ENCODE assay signal across 1 cellular context in the genomic region with DNA sequence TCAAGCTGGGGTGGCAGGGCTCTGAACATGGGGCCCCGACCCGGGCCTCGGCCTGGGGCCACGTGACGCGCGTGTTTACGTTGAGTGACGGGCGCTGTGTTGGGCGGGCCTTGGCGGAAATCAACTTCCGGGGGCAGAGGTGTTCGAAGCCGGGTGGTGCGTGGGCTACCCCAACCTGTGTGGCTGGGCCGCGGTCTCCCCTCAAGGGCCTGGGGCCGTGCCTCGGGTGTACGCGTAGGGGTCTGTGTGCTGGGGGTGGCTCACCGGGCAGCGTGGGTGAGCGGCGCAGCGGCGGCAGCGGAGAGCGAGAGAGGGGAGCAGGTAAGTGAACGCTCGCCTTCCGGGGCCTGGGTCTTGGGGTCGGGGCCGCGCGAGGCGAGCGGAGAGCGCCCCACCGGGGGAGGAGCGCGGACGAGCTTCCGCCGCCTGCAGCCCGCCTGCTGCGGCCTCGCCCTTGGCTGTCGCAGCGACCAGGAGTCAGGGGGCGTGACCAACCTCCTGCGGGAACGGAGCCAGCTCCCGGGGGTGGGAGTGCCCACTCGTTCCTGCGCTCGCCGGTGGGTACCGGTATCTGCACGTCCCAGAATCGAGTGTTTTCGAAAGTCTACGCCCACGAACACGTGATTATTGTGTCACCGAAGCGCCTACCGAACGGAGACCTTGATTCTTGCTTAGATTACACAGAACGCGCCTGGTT.
TF ChIP-seq lines count a peak whose summit lies in the region.

A gene with protein sequence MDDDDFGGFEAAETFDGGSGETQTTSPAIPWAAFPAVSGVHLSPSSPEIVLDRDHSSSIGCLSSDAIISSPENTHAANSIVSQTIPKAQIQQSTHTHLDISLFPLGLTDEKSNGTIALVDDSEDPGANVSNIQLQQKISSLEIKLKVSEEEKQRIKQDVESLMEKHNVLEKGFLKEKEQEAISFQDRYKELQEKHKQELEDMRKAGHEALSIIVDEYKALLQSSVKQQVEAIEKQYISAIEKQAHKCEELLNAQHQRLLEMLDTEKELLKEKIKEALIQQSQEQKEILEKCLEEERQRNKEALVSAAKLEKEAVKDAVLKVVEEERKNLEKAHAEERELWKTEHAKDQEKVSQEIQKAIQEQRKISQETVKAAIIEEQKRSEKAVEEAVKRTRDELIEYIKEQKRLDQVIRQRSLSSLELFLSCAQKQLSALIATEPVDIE (plus strand): TSS at position 136 of the 697 bp plus-strand sequence. CDS start 66,760 bp downstream, outside the sequence.

TF ChIP-seq in HEK293, 187 proteins besides CTCF, POLR2A, EP300 and RAD21 (continued from another document):
- TF ChIP-seq BCL11B (tag by site-specific recombination; IDR thresholded peaks at IDR 0.05; ENCODE audit: low read depth) (0 out of 2 replicates have a peak, but pooled peaks have one; percentile 42), ZNF23 (tag by site-specific recombination; IDR thresholded peaks at IDR 0.05; ENCODE audit: borderline replicate concordance) (no peak), ZFHX2 (tag by site-specific recombination; conservative IDR thresholded peaks at IDR 0.05) (peak; percentile 99), PRDM4 (tag by site-specific recombination; IDR thresholded peaks at IDR 0.05) (peak; percentile 50; the same call in 1 of the 2 replicates), ZBTB17 (tag by site-specific recombination; IDR thresholded peaks at IDR 0.05) (peak; percentile 74), ZNF211 (tag by site-specific recombination; IDR thresholded peaks at IDR 0.05; ENCODE audit: low read depth) (no peak), ZNF416 (tag by site-specific recombination; IDR thresholded peaks at IDR 0.05) (no peak), ZNF174 (tag by site-specific recombination; IDR thresholded peaks at IDR 0.05) (no peak), ZNF335 (tag by site-specific recombination; conservative IDR thresholded peaks at IDR 0.05) (peak; percentile 86), SETDB1 (IDR thresholded peaks at IDR 0.05; ENCODE audit: insufficient read length, low read length) (no peak), PBX3 (CRISPR knock-in tag; IDR thresholded peaks at IDR 0.05) (peak; percentile 59; the same call in 1 of the 2 replicates), ZNF48 (tag by site-specific recombination; IDR thresholded peaks at IDR 0.05) (no peak), ZSCAN30 (tag by site-specific recombination; IDR thresholded peaks at IDR 0.05) (peak; percentile 78; the same call in 1 of the 2 replicates), ZNF623 (tag by site-specific recombination; IDR thresholded peaks at IDR 0.05) (peak; percentile 27; the same call in 1 of the 2 replicates), TRIM28 (IDR thresholded peaks at IDR 0.05; ENCODE audit: borderline replicate concordance, low read length) (no peak), ZNF423 (tag by site-specific recombination; IDR thresholded peaks at IDR 0.05) (peak; percentile 65), YY2 (tag by site-specific recombination; IDR thresholded peaks at IDR 0.05) (no peak), ZNF701 (tag by site-specific recombination; IDR thresholded peaks at IDR 0.05) (no peak), ZNF555 (tag by site-specific recombination; conservative IDR thresholded peaks at IDR 0.05) (no peak), ZNF266 (tag by site-specific recombination; IDR thresholded peaks at IDR 0.05; ENCODE audit: low read depth) (no peak), ZNF473 (tag by site-specific recombination; IDR thresholded peaks at IDR 0.05) (no peak), ZIC2 (tag by site-specific recombination; IDR thresholded peaks at IDR 0.05) (peak; percentile 79), ZNF404 (tag by site-specific recombination; IDR thresholded peaks at IDR 0.05) (no peak), ZNF600 (tag by site-specific recombination; IDR thresholded peaks at IDR 0.05) (0 out of 2 replicates have a peak, but pooled peaks have one; percentile 51), ZNF670 (tag by site-specific recombination; IDR thresholded peaks at IDR 0.05; ENCODE audit: low read depth) (no peak), ZNF19 (tag by site-specific recombination; IDR thresholded peaks at IDR 0.05; ENCODE audit: low read depth) (no peak), ZNF214 (tag by site-specific recombination; IDR thresholded peaks at IDR 0.05; ENCODE audit: borderline replicate concordance) (no peak), ZNF202 (tag by site-specific recombination; IDR thresholded peaks at IDR 0.05; ENCODE audit: borderline replicate concordance) (no peak), ZNF311 (tag by site-specific recombination; IDR thresholded peaks at IDR 0.05; ENCODE audit: borderline replicate concordance) (no peak), ZNF2 (tag by site-specific recombination; IDR thresholded peaks at IDR 0.05) (peak; percentile 81; the same call in 1 of the 2 replicates), ZNF133 (tag by site-specific recombination; IDR thresholded peaks at IDR 0.05) (peak; percentile 43; the same call in 1 of the 2 replicates), ZNF223 (tag by site-specific recombination; IDR thresholded peaks at IDR 0.05) (no peak), ZNF571 (tag by site-specific recombination; IDR thresholded peaks at IDR 0.05) (no peak)
- TF ChIP-seq, protein P1, sequence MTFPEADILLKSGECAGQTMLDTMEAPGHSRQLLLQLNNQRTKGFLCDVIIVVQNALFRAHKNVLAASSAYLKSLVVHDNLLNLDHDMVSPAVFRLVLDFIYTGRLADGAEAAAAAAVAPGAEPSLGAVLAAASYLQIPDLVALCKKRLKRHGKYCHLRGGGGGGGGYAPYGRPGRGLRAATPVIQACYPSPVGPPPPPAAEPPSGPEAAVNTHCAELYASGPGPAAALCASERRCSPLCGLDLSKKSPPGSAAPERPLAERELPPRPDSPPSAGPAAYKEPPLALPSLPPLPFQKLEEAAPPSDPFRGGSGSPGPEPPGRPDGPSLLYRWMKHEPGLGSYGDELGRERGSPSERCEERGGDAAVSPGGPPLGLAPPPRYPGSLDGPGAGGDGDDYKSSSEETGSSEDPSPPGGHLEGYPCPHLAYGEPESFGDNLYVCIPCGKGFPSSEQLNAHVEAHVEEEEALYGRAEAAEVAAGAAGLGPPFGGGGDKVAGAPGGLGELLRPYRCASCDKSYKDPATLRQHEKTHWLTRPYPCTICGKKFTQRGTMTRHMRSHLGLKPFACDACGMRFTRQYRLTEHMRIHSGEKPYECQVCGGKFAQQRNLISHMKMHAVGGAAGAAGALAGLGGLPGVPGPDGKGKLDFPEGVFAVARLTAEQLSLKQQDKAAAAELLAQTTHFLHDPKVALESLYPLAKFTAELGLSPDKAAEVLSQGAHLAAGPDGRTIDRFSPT (tag by site-specific recombination; IDR thresholded peaks at IDR 0.05): peak; percentile 93
- TF ChIP-seq, protein P2, sequence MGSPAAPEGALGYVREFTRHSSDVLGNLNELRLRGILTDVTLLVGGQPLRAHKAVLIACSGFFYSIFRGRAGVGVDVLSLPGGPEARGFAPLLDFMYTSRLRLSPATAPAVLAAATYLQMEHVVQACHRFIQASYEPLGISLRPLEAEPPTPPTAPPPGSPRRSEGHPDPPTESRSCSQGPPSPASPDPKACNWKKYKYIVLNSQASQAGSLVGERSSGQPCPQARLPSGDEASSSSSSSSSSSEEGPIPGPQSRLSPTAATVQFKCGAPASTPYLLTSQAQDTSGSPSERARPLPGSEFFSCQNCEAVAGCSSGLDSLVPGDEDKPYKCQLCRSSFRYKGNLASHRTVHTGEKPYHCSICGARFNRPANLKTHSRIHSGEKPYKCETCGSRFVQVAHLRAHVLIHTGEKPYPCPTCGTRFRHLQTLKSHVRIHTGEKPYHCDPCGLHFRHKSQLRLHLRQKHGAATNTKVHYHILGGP (tag by site-specific recombination; IDR thresholded peaks at IDR 0.05): no peak
